In the genomic region with DNA sequence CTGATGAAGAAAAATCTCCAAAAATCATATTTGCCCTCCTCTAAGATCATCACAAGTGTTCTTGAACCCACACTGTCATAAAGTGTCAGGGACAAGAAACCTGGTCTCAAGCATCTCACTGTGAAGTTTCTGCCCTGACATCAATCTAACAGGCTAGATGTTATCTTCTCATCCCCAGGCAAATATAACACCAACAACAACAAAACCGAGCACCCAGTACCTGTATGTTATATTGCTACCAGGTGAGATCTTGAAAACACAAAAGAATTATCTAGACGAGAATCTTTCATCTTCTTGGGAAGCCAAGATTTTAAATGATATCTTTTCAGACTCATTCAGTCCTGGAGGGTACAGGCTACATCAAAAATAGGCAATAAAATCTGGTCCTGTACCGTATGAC, we compare ENCODE assay signal across 29 cellular contexts. TPM values are rescaled to one million over a fixed set of nuclear protein-coding genes. Genes with fewer than 3 reads are reported as not detected.
DNase-seq lines count a peak whose midpoint lies in the region; ATAC-seq and TF ChIP-seq lines count a peak whose summit lies in the region.
"Had no signal": no experiment of that assay in that cellular context is flagged by ENCODE, and none has a peak within 500 bp of the region (broad histone marks: within the 10 kb centered on the region; RNA-seq: fewer than 3 reads in every experiment).

No MANE protein-coding gene starts in this region.

- H2BK12ac ChIP-seq in trophoblast cell (ENCODE audit: low read length): no peak overlapping the region

- H2BK120ac ChIP-seq in trophoblast cell (ENCODE audit: insufficient read depth, low read length, poor library complexity): no peak overlapping the region

- H4K91ac ChIP-seq in trophoblast cell (ENCODE audit: low read depth, low read length): no peak overlapping the region

- H3K9me3 ChIP-seq in PC-3 (ENCODE audit: low read length) (no peaks in the 10 kb centered on the region), trophoblast cell (ENCODE audit: insufficient read depth, low read depth, low read length) (peaks cover 3% of the 10 kb centered on the region)
- H3K9me3 ChIP-seq: BE2C, Caco-2 had no signal

- no peak overlapping the region for H4K12ac ChIP-seq in trophoblast cell (ENCODE audit: low read depth, low read length)

- intact Hi-C loops in PC-3 (cut with micrococcal nuclease): no loop called here

- no peak overlapping the region for H3K23ac ChIP-seq in trophoblast cell (ENCODE audit: low read length)

- ATAC-seq in PC-3 (no peak), GM18520 (IDR thresholded peaks at IDR 0.05; ENCODE audit: unreplicated experiment) (no peak)
- ATAC-seq: A549; CD8-positive, alpha-beta T cell had no signal

- no peak overlapping the region for H3K18ac ChIP-seq in trophoblast cell (ENCODE audit: low read length)

- BruUV-seq in PC-3 (replicated peaks; lab: Mats Ljungman, UMichigan): no TSS peak

- H3K79me1 ChIP-seq in trophoblast cell (ENCODE audit: low read length): no peaks in the 10 kb centered on the region

- no peaks in the 10 kb centered on the region for H3K9me2 ChIP-seq in PC-3 (replicated peaks; ENCODE audit: low read length)

- peak overlapping the region; percentile 95; the same call in 1 of the 2 replicates for H3K9ac ChIP-seq in PC-3 (ENCODE audit: low read length)
- no peak overlapping the region for H3K9ac ChIP-seq in trophoblast cell (ENCODE audit: low read length)
- H3K9ac ChIP-seq: BLaER1; BLaER1 treated with 17β-estradiol and CSF1 and Interleukin-3, amounts not matched to agents 10 nM and 100 nM had no signal

- CTCF ChIA-PET in PC-3 (lab: Charles Lee): no interaction called here

- DNase-seq in PC-3 (no peak), trophoblast cell (peak; percentile 54 to 84)
- no peak for DNase-seq in activated T-cell treated with anti-CD3 and anti-CD28 coated beads, Interleukin-2, amount 50 U/mL, for 48 hours
- DNase-seq: 8988T; ACHN; AML-193; BE2C; C1 segment of cervical spinal cord; Caco-2; Calu3; CD4-positive, alpha-beta memory T cell; CD4-positive, alpha-beta T cell; CD4-positive, CD25-positive, alpha-beta regulatory T cell; CD8-positive, alpha-beta memory T cell; CD8-positive, alpha-beta T cell; COR-L47; DMS 273 treated with DMSO at 0.1 percent for 48 hours; DMS153; DMS53; DMS79; DMS79 treated with DMSO at 0.1 percent for 48 hours; DND-41; EL had no signal

- peaks cover 22% of the 10 kb centered on the region for H3K36me3 ChIP-seq in PC-3 (ENCODE audit: low read depth, low read length)
- no peaks in the 10 kb centered on the region for H3K36me3 ChIP-seq in trophoblast cell (ENCODE audit: control insufficient read depth in 1 of 2, insufficient read depth in 2 of 2, low read length in 2 of 2)
- H3K36me3 ChIP-seq: BE2C had no signal

- H3K4me2 ChIP-seq in PC-3 (ENCODE audit: low read length) (no peak overlapping the region), trophoblast cell (ENCODE audit: low read length) (no peak overlapping the region)
- H3K4me2 ChIP-seq: A549; BLaER1; BLaER1 treated with 17β-estradiol and CSF1 and Interleukin-3, amounts not matched to agents 10 nM and 100 nM had no signal

- no peak overlapping the region for H2AFZ ChIP-seq in PC-3 (ENCODE audit: low read length)
- H2AFZ ChIP-seq in trophoblast cell (ENCODE audit: insufficient read depth, low read length, poor library complexity): no peak overlapping the region

- POLR2A ChIA-PET in PC-3 (lab: Charles Lee; ENCODE audit: unreplicated experiment): no interaction called here

- H3F3A ChIP-seq in PC-3 (ENCODE audit: low read length, unreplicated experiment): peaks cover 5% of the 10 kb centered on the region

- no peak overlapping the region for H2BK5ac ChIP-seq in trophoblast cell (ENCODE audit: low read depth, low read length, poor library complexity)

- H3K79me2 ChIP-seq in PC-3 (ENCODE audit: low read length) (peaks cover 21% of the 10 kb centered on the region), trophoblast cell (ENCODE audit: control insufficient read depth, insufficient read depth, low read length, poor library complexity) (no peaks in the 10 kb centered on the region)

- no peaks in the 10 kb centered on the region for H3K27me3 ChIP-seq in PC-3 (ENCODE audit: low read length)
- no peaks in the 10 kb centered on the region for H3K27me3 ChIP-seq in trophoblast cell (ENCODE audit: insufficient read depth, low read length)
- H3K27me3 ChIP-seq: BE2C; BLaER1; BLaER1 treated with 17β-estradiol and CSF1 and Interleukin-3, amounts not matched to agents 10 nM and 100 nM had no signal

- no peak overlapping the region for H3K4ac ChIP-seq in trophoblast cell (ENCODE audit: low read depth, low read length)

- H3K27ac ChIP-seq in PC-3 (ENCODE audit: low read length) (peak overlapping the region; percentile 99), trophoblast cell (ENCODE audit: low read depth, low read length) (no peak overlapping the region)
- H3K27ac ChIP-seq: 22Rv1; A549; BLaER1; BLaER1 treated with 17β-estradiol and CSF1 and Interleukin-3, amounts not matched to agents 10 nM and 100 nM; C4-2B had no signal

- no peak overlapping the region for H4K8ac ChIP-seq in trophoblast cell (ENCODE audit: low read depth, low read length)

- no peaks in the 10 kb centered on the region for H4K20me1 ChIP-seq in PC-3 (ENCODE audit: low read length)
- H4K20me1 ChIP-seq: BLaER1; BLaER1 treated with 17β-estradiol and CSF1 and Interleukin-3, amounts not matched to agents 10 nM and 100 nM had no signal

- no peak overlapping the region for H2AK5ac ChIP-seq in trophoblast cell (ENCODE audit: low read length)

- H3K4me1 ChIP-seq in PC-3 (ENCODE audit: insufficient read depth, low read length) (peaks cover 37% of the 10 kb centered on the region), trophoblast cell (ENCODE audit: control insufficient read depth in 1 of 2, insufficient read depth in 2 of 2, low read length in 2 of 2) (no peaks in the 10 kb centered on the region)
- H3K4me1 ChIP-seq: BE2C; BLaER1; BLaER1 treated with 17β-estradiol and CSF1 and Interleukin-3, amounts not matched to agents 10 nM and 100 nM; Caco-2 had no signal

- TF ChIP-seq CTCF in PC-3 (conservative IDR thresholded peaks at IDR 0.05; ENCODE audit: low read depth, low read length): no peak

- H3K14ac ChIP-seq in trophoblast cell (ENCODE audit: low read length): no peak overlapping the region

- no CpG with 5 or more reads among the region's 3 CpGs for WGBS in trophoblast cell (ENCODE audit: extremely low coverage, insufficient coverage, insufficient read length)

- H3K4me3 ChIP-seq in PC-3 (ENCODE audit: low read length): no peak overlapping the region
- no peak overlapping the region for H3K4me3 ChIP-seq in trophoblast cell (ENCODE audit: low read depth, low read length)
- H3K4me3 ChIP-seq: A549; BLaER1; BLaER1 treated with 17β-estradiol and CSF1 and Interleukin-3, amounts not matched to agents 10 nM and 100 nM had no signal

RNA-seq across cellular contexts. Expression of a gene that starts 8.8 kb away (rescaled TPM):
- total RNA-seq in PC-3 (2014; rRNA removed): 81.1 and 97.4 TPM in 2 replicates
- 24.7 and 24.8 TPM in 2 replicates for polyA plus RNA-seq in trophoblast cell (2013)

Comparison
In these comparisons a context has a peak if more than half of its experiments do, and no peak if none do; other contexts are left out.
1. DNase-seq: peak in trophoblast cell (2 of 2); none in PC-3 (single experiment) and activated T-cell treated with anti-CD3 and anti-CD28 coated beads, Interleukin-2, amount 50 U/mL, for 48 hours (0 of 2).